1 cellular context compared by ENCODE assay signal in the genomic region with DNA sequence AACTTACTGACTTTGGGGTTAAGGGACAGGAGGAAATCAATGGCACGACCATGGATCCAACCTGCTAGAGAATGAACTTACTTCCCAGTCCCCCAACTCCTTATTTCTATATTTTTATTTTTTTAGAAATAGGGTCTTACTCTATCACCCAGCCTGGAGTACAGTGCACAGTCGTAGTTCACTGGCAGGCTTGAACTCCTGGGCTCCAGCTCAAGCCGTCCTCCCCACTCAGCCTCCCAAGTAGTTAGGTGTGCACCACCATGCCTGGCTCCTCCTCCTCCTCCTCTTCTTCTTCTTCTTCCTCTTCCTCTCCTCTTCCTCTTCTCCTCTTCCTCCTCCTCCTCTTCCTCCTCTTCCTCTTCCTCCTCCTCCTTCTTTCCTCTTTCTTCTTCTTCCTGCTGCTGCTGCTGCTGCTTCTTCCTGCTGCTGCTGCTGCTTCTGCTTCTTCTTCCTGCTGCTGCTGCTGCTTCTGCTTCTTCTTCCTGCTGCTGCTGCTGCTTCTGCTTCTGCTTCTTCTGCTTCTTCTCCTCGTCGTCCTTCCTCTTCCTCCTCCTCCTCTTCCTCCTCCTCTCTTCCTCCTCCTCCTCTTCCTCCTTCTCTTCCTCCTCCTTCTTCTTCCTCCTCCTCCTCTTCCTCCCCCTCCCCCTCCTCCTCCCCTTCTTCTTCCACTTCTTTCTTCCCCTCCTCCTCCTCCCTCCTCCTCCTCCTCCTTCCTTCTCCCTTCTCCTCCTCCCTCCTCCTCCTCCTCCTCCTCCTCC.
TF ChIP-seq lines count a peak whose summit lies in the region.

No MANE protein-coding gene starts in this region.

TF ChIP-seq in K562, 482 proteins besides CTCF, POLR2A, EP300 and RAD21:
- TF ChIP-seq NR3C1 (CRISPR knock-in tag; IDR thresholded peaks at IDR 0.05) = no peak
- TF ChIP-seq MEF2D (tag; conservative IDR thresholded peaks at IDR 0.05; ENCODE audit: low read depth) = no peak
- TF ChIP-seq TCF7 (IDR thresholded peaks at IDR 0.05; ENCODE audit: borderline replicate concordance) = no peak
- TF ChIP-seq ETV6 (IDR thresholded peaks at IDR 0.05; ENCODE audit: borderline replicate concordance in 1 of 2, low read depth in 2 of 2, low read length in 1 of 2) = peak in 1 of 2 experiments; percentile 47; a peak in 1 of 4 replicates
- TF ChIP-seq ETV6 (CRISPR knock-in tag; IDR thresholded peaks at IDR 0.05; ENCODE audit: borderline replicate concordance) = no peak
- TF ChIP-seq NCOA4 (IDR thresholded peaks at IDR 0.05; ENCODE audit: partially characterized antibody) = no peak
- no peak for TF ChIP-seq TRIM28 (IDR thresholded peaks at IDR 0.05)
- TF ChIP-seq ZNF263 (CRISPR knock-in tag; IDR thresholded peaks at IDR 0.05; ENCODE audit: borderline replicate concordance) = peak; percentile 82
- TF ChIP-seq MTA1 (IDR thresholded peaks at IDR 0.05; ENCODE audit: borderline replicate concordance) = no peak
- no peak for TF ChIP-seq ZFPM2 (CRISPR knock-in tag; IDR thresholded peaks at IDR 0.05)
- no peak for TF ChIP-seq HLTF (IDR thresholded peaks at IDR 0.05)
- no peak for TF ChIP-seq ATF6 (CRISPR knock-in tag; IDR thresholded peaks at IDR 0.05)
- TF ChIP-seq TEAD1 (CRISPR knock-in tag; IDR thresholded peaks at IDR 0.05) = no peak
